17 cellular contexts compared by ENCODE assay signal in the genomic region with DNA sequence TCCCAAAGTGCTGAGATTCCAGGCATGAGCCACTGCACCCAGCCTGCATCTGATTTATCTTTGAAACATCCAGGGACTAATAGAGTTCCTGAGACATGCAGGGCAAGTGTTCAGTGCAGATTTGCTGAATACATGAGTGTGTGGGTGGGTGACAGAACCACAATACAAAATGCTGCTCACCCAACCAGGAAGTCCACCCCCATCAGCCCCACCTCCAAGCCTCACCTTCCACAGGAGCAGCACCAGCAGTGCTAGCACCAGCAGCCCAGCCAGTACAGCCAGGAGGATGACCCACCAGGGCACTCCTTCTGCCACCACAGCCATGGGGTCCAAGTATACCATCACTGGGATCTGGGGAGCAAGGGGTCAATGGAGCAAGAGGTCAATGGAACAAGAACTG. TPM values are rescaled to one million over a fixed set of nuclear protein-coding genes. Genes with fewer than 3 reads are reported as not detected.
DNase-seq lines count a peak whose midpoint lies in the region; ATAC-seq and TF ChIP-seq lines count a peak whose summit lies in the region.
"Had no signal": no experiment of that assay in that cellular context is flagged by ENCODE, and none has a peak within 500 bp of the region (broad histone marks: within the 10 kb centered on the region; RNA-seq: fewer than 3 reads in every experiment).

No MANE protein-coding gene starts in this region.

- peaks cover 3 to 5% (median 4%) of the 10 kb centered on the region in 3 donors for H3K27me3 Mint-ChIP-seq in CD14-positive monocyte (ENCODE audit: low read depth in 3 of 3)

- no peak for DNase-seq in activated naive CD4-positive, alpha-beta T cell treated with anti-CD3 and anti-CD28 coated beads, Interleukin-2, amount 50 U/mL, for 72 hours (ENCODE audit: low spot score in 2 of 2)
- DNase-seq in activated naive CD4-positive, alpha-beta T cell (lab: John Stamatoyannopoulos, UW): no peak
- DNase-seq in stimulated activated effector memory CD8-positive, alpha-beta T cell treated with anti-CD3 and anti-CD28 coated beads, Interleukin-12 subunit alpha, Interleukin-12 subunit beta, amount 100 ng/mL, for 72 hours (ENCODE audit: low spot score in 2 of 2): no peak
- DNase-seq in NCI-H1105 (lab: John Stamatoyannopoulos, UW): no peak
- DNase-seq in CD14-positive monocyte (ENCODE audit: low spot score): no peak
- DNase-seq: amniotic stem cell, dermis blood vessel endothelial cell, DMS153, H9, NCI-H187, NCI-H69 had no signal

- H3K4me3 Mint-ChIP-seq in stimulated activated effector memory CD8-positive, alpha-beta T cell treated with anti-CD3 and anti-CD28 coated beads, Interleukin-12 subunit alpha, Interleukin-12 subunit beta, amount 100 ng/mL, for 72 hours: no peak overlapping the region
- H3K4me3 Mint-ChIP-seq in CD14-positive monocyte: no peak overlapping the region
- H3K4me3 Mint-ChIP-seq: H9; IgD-negative memory B cell; stimulated activated naive CD8-positive, alpha-beta T cell treated with anti-CD3 and anti-CD28 coated beads, Interleukin-15, Interleukin-2, amounts not matched to agents 100 ng/mL and 50 ng/mL, for 24 hours; T-helper 2 cell treated with Interferon-gamma antibody and Interleukin-4, amounts not matched to agents 5 μg/mL and 100 μg/mL, for 36 hours had no signal

- TF ChIP-seq CTCF in CD14-positive monocyte (IDR thresholded peaks at IDR 0.05): no peak

- intact Hi-C loops in CD14-positive monocyte (cut with micrococcal nuclease): no loop called here

- H3K9me3 Mint-ChIP-seq in activated naive CD4-positive, alpha-beta T cell treated with anti-CD3 and anti-CD28 coated beads, Interleukin-2, amount 50 U/mL, for 72 hours: no peaks in the 10 kb centered on the region
- H3K9me3 Mint-ChIP-seq in stimulated activated effector memory CD8-positive, alpha-beta T cell treated with anti-CD3 and anti-CD28 coated beads, Interleukin-12 subunit alpha, Interleukin-12 subunit beta, amount 100 ng/mL, for 72 hours: no peaks in the 10 kb centered on the region
- H3K9me3 Mint-ChIP-seq in CD14-positive monocyte: no peaks in the 10 kb centered on the region
- H3K9me3 Mint-ChIP-seq: H9; IgD-negative memory B cell; stimulated activated naive CD8-positive, alpha-beta T cell treated with anti-CD3 and anti-CD28 coated beads, Interleukin-15, Interleukin-2, amounts not matched to agents 100 ng/mL and 50 ng/mL, for 24 hours; T-helper 2 cell treated with Interferon-gamma antibody and Interleukin-4, amounts not matched to agents 5 μg/mL and 100 μg/mL, for 36 hours had no signal

- ATAC-seq in activated naive CD4-positive, alpha-beta T cell treated with anti-CD3 and anti-CD28 coated beads, Interleukin-2, amount 50 U/mL, for 72 hours: peak; percentile 64 to 93
- ATAC-seq in HG02852 (IDR thresholded peaks at IDR 0.05; ENCODE audit: unreplicated experiment) (peak; percentile 84), esophagus mucosa (peak; percentile 21), GM19023 (IDR thresholded peaks at IDR 0.05; ENCODE audit: unreplicated experiment) (no peak)
- peak; percentile 93 for ATAC-seq in stimulated activated effector memory CD8-positive, alpha-beta T cell treated with anti-CD3 and anti-CD28 coated beads, Interleukin-12 subunit alpha, Interleukin-12 subunit beta, amount 100 ng/mL, for 72 hours

- H3K27ac Mint-ChIP-seq in activated naive CD4-positive, alpha-beta T cell treated with anti-CD3 and anti-CD28 coated beads, Interleukin-2, amount 50 U/mL, for 72 hours: no peak overlapping the region
- H3K27ac Mint-ChIP-seq in stimulated activated effector memory CD8-positive, alpha-beta T cell treated with anti-CD3 and anti-CD28 coated beads, Interleukin-12 subunit alpha, Interleukin-12 subunit beta, amount 100 ng/mL, for 72 hours: peak overlapping the region; percentile 23
- no peak overlapping the region for H3K27ac Mint-ChIP-seq in CD14-positive monocyte
- H3K27ac Mint-ChIP-seq: H9; IgD-negative memory B cell; stimulated activated naive CD8-positive, alpha-beta T cell treated with anti-CD3 and anti-CD28 coated beads, Interleukin-15, Interleukin-2, amounts not matched to agents 100 ng/mL and 50 ng/mL, for 24 hours; T-helper 2 cell treated with Interferon-gamma antibody and Interleukin-4, amounts not matched to agents 5 μg/mL and 100 μg/mL, for 36 hours had no signal

- H3K4me1 Mint-ChIP-seq in stimulated activated effector memory CD8-positive, alpha-beta T cell treated with anti-CD3 and anti-CD28 coated beads, Interleukin-12 subunit alpha, Interleukin-12 subunit beta, amount 100 ng/mL, for 72 hours: peaks cover 7% of the 10 kb centered on the region
- peaks cover 10% of the 10 kb centered on the region for H3K4me1 Mint-ChIP-seq in CD14-positive monocyte

- H3K36me3 Mint-ChIP-seq in activated naive CD4-positive, alpha-beta T cell treated with anti-CD3 and anti-CD28 coated beads, Interleukin-2, amount 50 U/mL, for 72 hours: no peaks in the 10 kb centered on the region
- H3K36me3 Mint-ChIP-seq in stimulated activated effector memory CD8-positive, alpha-beta T cell treated with anti-CD3 and anti-CD28 coated beads, Interleukin-12 subunit alpha, Interleukin-12 subunit beta, amount 100 ng/mL, for 72 hours: no peaks in the 10 kb centered on the region
- peaks cover 6 to 7% of the 10 kb centered on the region in 2 donors for H3K36me3 Mint-ChIP-seq in CD14-positive monocyte
- H3K36me3 Mint-ChIP-seq: IgD-negative memory B cell had no signal

RNA-seq across cellular contexts. Expression of a gene that starts 20.0 kb away (rescaled TPM):
- 10 to 100 TPM in 1 of 2 donors, 1 to 10 TPM in 1; 4.0 to 11.9 TPM for total RNA-seq in activated naive CD4-positive, alpha-beta T cell treated with anti-CD3 and anti-CD28 coated beads, Interleukin-2, amount 50 U/mL, for 72 hours
- 6.7 TPM for total RNA-seq in esophagus mucosa
- polyA plus RNA-seq in CD14-positive monocyte: under 1 TPM; 0.23 to 0.55 TPM

RNA-seq across cellular contexts. Expression of a gene that starts 28.1 kb away (rescaled TPM):
- 100 to 1,000 TPM; 116 to 118 TPM for total RNA-seq in activated naive CD4-positive, alpha-beta T cell treated with anti-CD3 and anti-CD28 coated beads, Interleukin-2, amount 50 U/mL, for 72 hours
- 109 TPM for total RNA-seq in esophagus mucosa
- 100 to 1,000 TPM; 222 to 223 TPM for polyA plus RNA-seq in CD14-positive monocyte

RNA-seq across cellular contexts. Expression of a gene that starts 32.4 kb away (rescaled TPM):
- total RNA-seq in activated naive CD4-positive, alpha-beta T cell treated with anti-CD3 and anti-CD28 coated beads, Interleukin-2, amount 50 U/mL, for 72 hours: 10 to 100 TPM in 1 of 2 donors, 1 to 10 TPM in 1; 6.4 to 13.3 TPM
- 0.92 TPM for total RNA-seq in esophagus mucosa
- 1 to 10 TPM; 1.2 TPM for polyA plus RNA-seq in CD14-positive monocyte

RNA-seq across cellular contexts. Expression of a gene that starts 41.1 kb away (rescaled TPM):
- total RNA-seq in activated naive CD4-positive, alpha-beta T cell treated with anti-CD3 and anti-CD28 coated beads, Interleukin-2, amount 50 U/mL, for 72 hours: 100 to 1,000 TPM; 129 to 180 TPM
- total RNA-seq in esophagus mucosa: 253 TPM
- polyA plus RNA-seq in CD14-positive monocyte: 1,000 to 10,000 TPM in 1 of 2 donors, 100 to 1,000 TPM in 1; 988 to 1,099 TPM

RNA-seq across cellular contexts. Expression of a gene that starts 51.1 kb away (rescaled TPM):
- total RNA-seq in activated naive CD4-positive, alpha-beta T cell treated with anti-CD3 and anti-CD28 coated beads, Interleukin-2, amount 50 U/mL, for 72 hours: not detected
- total RNA-seq in esophagus mucosa: not detected
- polyA plus RNA-seq in CD14-positive monocyte: not detected
- total RNA-seq: dermis blood vessel endothelial cell, H9 had no signal
- polyA plus RNA-seq: IgD-negative memory B cell had no signal
